ENCODE assay signal across 25 cellular contexts in the genomic region with DNA sequence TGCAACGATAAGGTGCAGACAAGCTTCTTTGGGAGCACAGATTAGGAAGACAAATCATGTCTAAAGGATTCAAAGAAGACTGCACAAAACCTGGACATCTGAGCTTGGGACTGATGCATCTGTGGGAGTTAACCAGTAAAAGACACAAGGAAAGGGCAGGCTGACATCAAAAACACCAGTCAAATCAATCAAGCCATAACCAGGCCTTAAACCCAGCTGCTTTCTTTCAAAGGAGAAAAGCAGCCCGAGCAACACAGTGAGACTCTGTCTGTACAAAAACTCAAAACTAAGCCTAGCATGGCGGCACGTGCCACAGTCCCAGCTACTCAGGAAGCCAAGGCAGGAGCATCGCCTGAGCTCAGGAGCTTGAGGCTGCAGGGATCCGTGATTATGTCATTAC.
"Had no signal": no experiment of that assay in that cellular context is flagged by ENCODE, and none has a peak within 500 bp of the region (broad histone marks: within the 10 kb centered on the region; RNA-seq: fewer than 3 reads in every experiment).

No MANE protein-coding gene starts in this region.

- H3K27me3 Mint-ChIP-seq: activated CD4-positive, alpha-beta memory T cell treated with anti-CD3 and anti-CD28 coated beads, Interleukin-2, amount 10 ng/mL, durations not matched to agents 7 days and 5 days; activated CD4-positive, alpha-beta T cell treated with anti-CD3 and anti-CD28 coated beads for 36 hours; activated CD4-positive, alpha-beta T cell treated with anti-CD3 and anti-CD28 coated beads, Interleukin-2, amount 10 ng/mL, durations not matched to agents 7 days and 5 days; activated CD8-positive, alpha-beta memory T cell treated with anti-CD3 and anti-CD28 coated beads, Interleukin-2, amount 10 ng/mL, durations not matched to agents 7 days and 5 days; activated naive CD4-positive, alpha-beta T cell treated with anti-CD3 and anti-CD28 coated beads, Interleukin-2, amount 10 ng/mL, durations not matched to agents 7 days and 5 days; activated naive CD8-positive, alpha-beta T cell treated with anti-CD3 and anti-CD28 coated beads, Interleukin-2, amount 10 ng/mL, durations not matched to agents 7 days and 5 days; activated T-cell treated with anti-CD3 and anti-CD28 coated beads, Interleukin-2, amount 50 U/mL, for 24 hours had no signal

- H3K4me1 Mint-ChIP-seq: activated CD4-positive, alpha-beta T cell treated with anti-CD3 and anti-CD28 coated beads for 36 hours had no signal

- H3K4me3 Mint-ChIP-seq: activated CD4-positive, alpha-beta memory T cell treated with anti-CD3 and anti-CD28 coated beads, Interleukin-2, amount 10 ng/mL, durations not matched to agents 7 days and 5 days; activated CD4-positive, alpha-beta T cell treated with anti-CD3 and anti-CD28 coated beads for 36 hours; activated CD4-positive, alpha-beta T cell treated with anti-CD3 and anti-CD28 coated beads, Interleukin-2, amount 10 ng/mL, durations not matched to agents 7 days and 5 days; activated CD8-positive, alpha-beta memory T cell treated with anti-CD3 and anti-CD28 coated beads, Interleukin-2, amount 10 ng/mL, durations not matched to agents 7 days and 5 days; activated naive CD4-positive, alpha-beta T cell treated with anti-CD3 and anti-CD28 coated beads, Interleukin-2, amount 10 ng/mL, durations not matched to agents 7 days and 5 days; activated naive CD8-positive, alpha-beta T cell treated with anti-CD3 and anti-CD28 coated beads, Interleukin-2, amount 10 ng/mL, durations not matched to agents 7 days and 5 days; activated T-cell treated with anti-CD3 and anti-CD28 coated beads, Interleukin-2, amount 50 U/mL, for 24 hours; activated T-cell treated with anti-CD3 and anti-CD28 coated beads, Interleukin-2, amount 50 U/mL, for 72 hours; brain had no signal

- DNase-seq: activated CD4-positive, alpha-beta memory T cell treated with anti-CD3 and anti-CD28 coated beads, Interleukin-2, amount 10 ng/mL, durations not matched to agents 7 days and 5 days; activated CD4-positive, alpha-beta T cell treated with anti-CD3 and anti-CD28 coated beads for 36 hours; activated CD4-positive, alpha-beta T cell treated with anti-CD3 and anti-CD28 coated beads, Interleukin-2, amount 10 ng/mL, durations not matched to agents 7 days and 5 days; activated CD4-positive, alpha-beta T cell treated with anti-CD3 and anti-CD28 coated beads, Interleukin-2, amount 50 U/mL, for 4 hours; activated CD4-positive, CD25-positive, alpha-beta regulatory T cell; activated CD4-positive, CD25-positive, alpha-beta regulatory T cell treated with anti-CD3 and anti-CD28 coated beads, Interleukin-2, amount 50 U/mL, for 72 hours; activated CD8-positive, alpha-beta memory T cell treated with anti-CD3 and anti-CD28 coated beads, Interleukin-2, amount 10 ng/mL, durations not matched to agents 7 days and 5 days; activated CD8-positive, alpha-beta memory T cell treated with anti-CD3 and anti-CD28 coated beads, Interleukin-2, amount 50 U/mL, for 4 hours; activated gamma-delta T cell; activated naive CD4-positive, alpha-beta T cell; activated naive CD4-positive, alpha-beta T cell treated with anti-CD3 and anti-CD28 coated beads, Interleukin-2, amount 10 ng/mL, durations not matched to agents 7 days and 5 days; activated naive CD8-positive, alpha-beta T cell treated with anti-CD3 and anti-CD28 coated beads, Interleukin-2, amount 10 ng/mL, durations not matched to agents 7 days and 5 days; activated T-cell treated with anti-CD3 and anti-CD28 coated beads for 4 hours; activated T-cell treated with anti-CD3 and anti-CD28 coated beads, Interleukin-2, amount 50 U/mL, for 24 hours; activated T-cell treated with anti-CD3 and anti-CD28 coated beads, Interleukin-2, amount 50 U/mL, for 72 hours; central memory CD4-positive, alpha-beta T cell; cerebellar nuclear complex; colonic mucosa; effector CD8-positive, alpha-beta T cell; esophagus squamous epithelium; foreskin melanocyte; T-helper 2 cell had no signal

- ATAC-seq: activated CD4-positive, alpha-beta T cell treated with anti-CD3 and anti-CD28 coated beads for 36 hours; activated CD8-positive, alpha-beta memory T cell treated with anti-CD3 and anti-CD28 coated beads, Interleukin-2, amount 10 ng/mL, durations not matched to agents 7 days and 5 days; activated naive CD4-positive, alpha-beta T cell treated with anti-CD3 and anti-CD28 coated beads, Interleukin-2, amount 50 U/mL, for 72 hours; activated T-cell treated with anti-CD3 and anti-CD28 coated beads, Interleukin-2, amount 50 U/mL, for 72 hours; gastroesophageal sphincter had no signal

- H3K9me3 Mint-ChIP-seq: brain had no signal

- H3K27ac Mint-ChIP-seq: activated CD4-positive, alpha-beta memory T cell treated with anti-CD3 and anti-CD28 coated beads, Interleukin-2, amount 10 ng/mL, durations not matched to agents 7 days and 5 days; activated CD4-positive, alpha-beta T cell treated with anti-CD3 and anti-CD28 coated beads for 36 hours; activated CD4-positive, alpha-beta T cell treated with anti-CD3 and anti-CD28 coated beads, Interleukin-2, amount 10 ng/mL, durations not matched to agents 7 days and 5 days; activated CD8-positive, alpha-beta memory T cell treated with anti-CD3 and anti-CD28 coated beads, Interleukin-2, amount 10 ng/mL, durations not matched to agents 7 days and 5 days; activated naive CD4-positive, alpha-beta T cell treated with anti-CD3 and anti-CD28 coated beads, Interleukin-2, amount 10 ng/mL, durations not matched to agents 7 days and 5 days; activated naive CD4-positive, alpha-beta T cell treated with anti-CD3 and anti-CD28 coated beads, Interleukin-2, amount 50 U/mL, for 72 hours; activated naive CD8-positive, alpha-beta T cell treated with anti-CD3 and anti-CD28 coated beads, Interleukin-2, amount 10 ng/mL, durations not matched to agents 7 days and 5 days; activated T-cell treated with anti-CD3 and anti-CD28 coated beads, Interleukin-2, amount 50 U/mL, for 24 hours; activated T-cell treated with anti-CD3 and anti-CD28 coated beads, Interleukin-2, amount 50 U/mL, for 72 hours had no signal

- H3K36me3 Mint-ChIP-seq: brain had no signal
